11 cellular contexts compared by ENCODE assay signal in the genomic region with DNA sequence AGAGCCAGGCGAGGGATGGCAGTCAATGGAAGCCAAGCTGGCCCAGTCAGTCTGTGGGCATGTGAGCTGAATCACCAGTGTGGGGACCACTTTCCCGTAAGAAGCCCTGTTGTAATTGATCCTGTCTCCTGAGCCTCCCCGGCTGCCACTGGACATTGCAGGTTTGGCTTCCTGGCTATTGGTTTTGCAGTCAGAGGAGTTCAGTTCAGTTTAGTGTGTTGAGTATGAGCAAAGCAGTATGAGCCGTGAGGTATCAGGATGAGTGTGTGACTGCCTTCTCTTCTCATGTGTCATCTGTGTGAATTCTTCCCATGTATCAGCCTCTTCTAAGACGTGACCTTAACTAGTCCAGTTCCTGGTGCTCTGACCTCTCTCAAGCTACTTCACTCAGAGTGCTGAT.
DNase-seq lines count a peak whose midpoint lies in the region; ATAC-seq and TF ChIP-seq lines count a peak whose summit lies in the region.
"Had no signal": no experiment of that assay in that cellular context is flagged by ENCODE, and none has a peak within 500 bp of the region (broad histone marks: within the 10 kb centered on the region; RNA-seq: fewer than 3 reads in every experiment).

No MANE protein-coding gene starts in this region.

- H3K9me3 ChIP-seq in uterus: no peaks in the 10 kb centered on the region

- H3K4me3 ChIP-seq in uterus: no peak overlapping the region
- no peak overlapping the region for H3K4me3 ChIP-seq in H7 (ENCODE audit: insufficient read depth, low read depth, low read length)

- H3K27me3 ChIP-seq in uterus (no peaks in the 10 kb centered on the region), H7 (ENCODE audit: control insufficient read depth, insufficient read depth, low read length) (no peaks in the 10 kb centered on the region)

- H3K27ac Mint-ChIP-seq in nephron progenitor cell: peak overlapping the region; percentile 28
- H3K27ac Mint-ChIP-seq: activated naive CD4-positive, alpha-beta T cell treated with anti-CD3 and anti-CD28 coated beads, Interleukin-2, amount 50 U/mL, for 24 hours; naive thymus-derived CD4-positive, alpha-beta T cell; stimulated activated memory B cell treated with anti-CD40 and anti-IgM and Interleukin-4, amounts not matched to agents 10 μg/mL and 1 μg/mL and 100 μg/mL, for 72 hours had no signal

- no peak for TF ChIP-seq POLR2A in uterus (IDR thresholded peaks at IDR 0.05)

- intact Hi-C loops in uterus (cut with DNase I; ENCODE audit: low total_unique reads): no loop called here

- peak overlapping the region; percentile 76 to 83 for H3K27ac ChIP-seq in uterus

- H3K27me3 Mint-ChIP-seq in nephron progenitor cell (ENCODE audit: low read depth, poor library complexity): no peaks in the 10 kb centered on the region
- H3K27me3 Mint-ChIP-seq: activated naive CD4-positive, alpha-beta T cell treated with anti-CD3 and anti-CD28 coated beads, Interleukin-2, amount 50 U/mL, for 24 hours; naive thymus-derived CD4-positive, alpha-beta T cell; stimulated activated memory B cell treated with anti-CD40 and anti-IgM and Interleukin-4, amounts not matched to agents 10 μg/mL and 1 μg/mL and 100 μg/mL, for 72 hours had no signal

- peaks cover 13% of the 10 kb centered on the region for H3K4me1 Mint-ChIP-seq in nephron progenitor cell
- H3K4me1 Mint-ChIP-seq: activated naive CD4-positive, alpha-beta T cell treated with anti-CD3 and anti-CD28 coated beads, Interleukin-2, amount 50 U/mL, for 24 hours; naive thymus-derived CD4-positive, alpha-beta T cell; stimulated activated memory B cell treated with anti-CD40 and anti-IgM and Interleukin-4, amounts not matched to agents 10 μg/mL and 1 μg/mL and 100 μg/mL, for 72 hours had no signal

- peaks cover 0 to 22% of the 10 kb centered on the region in 2 donors for H3K4me1 ChIP-seq in uterus

- no peak for TF ChIP-seq CTCF in nephron progenitor cell (IDR thresholded peaks at IDR 0.05)
- TF ChIP-seq CTCF in uterus (IDR thresholded peaks at IDR 0.05): no peak

- no peaks in the 10 kb centered on the region for H3K36me3 Mint-ChIP-seq in nephron progenitor cell (ENCODE audit: low read depth)
- H3K36me3 Mint-ChIP-seq: activated naive CD4-positive, alpha-beta T cell treated with anti-CD3 and anti-CD28 coated beads, Interleukin-2, amount 50 U/mL, for 24 hours; naive thymus-derived CD4-positive, alpha-beta T cell; stimulated activated memory B cell treated with anti-CD40 and anti-IgM and Interleukin-4, amounts not matched to agents 10 μg/mL and 1 μg/mL and 100 μg/mL, for 72 hours had no signal

- ATAC-seq in GM19351 (IDR thresholded peaks at IDR 0.05; ENCODE audit: unreplicated experiment): no peak
- ATAC-seq: naive thymus-derived CD4-positive, alpha-beta T cell; stimulated activated memory B cell treated with anti-CD40 and anti-IgM and Interleukin-4, amounts not matched to agents 10 μg/mL and 1 μg/mL and 100 μg/mL, for 72 hours had no signal

- H3K4me3 Mint-ChIP-seq in nephron progenitor cell: no peak overlapping the region
- H3K4me3 Mint-ChIP-seq: activated naive CD4-positive, alpha-beta T cell treated with anti-CD3 and anti-CD28 coated beads, Interleukin-2, amount 50 U/mL, for 24 hours; naive thymus-derived CD4-positive, alpha-beta T cell; stimulated activated memory B cell treated with anti-CD40 and anti-IgM and Interleukin-4, amounts not matched to agents 10 μg/mL and 1 μg/mL and 100 μg/mL, for 72 hours had no signal

- no peaks in the 10 kb centered on the region for H3K9me3 Mint-ChIP-seq in nephron progenitor cell
- H3K9me3 Mint-ChIP-seq: stimulated activated memory B cell treated with anti-CD40 and anti-IgM and Interleukin-4, amounts not matched to agents 10 μg/mL and 1 μg/mL and 100 μg/mL, for 72 hours had no signal

- DNase-seq in LHCN-M2 (ENCODE audit: low read depth): peak; percentile 67
- peak; percentile 45 for DNase-seq in fibroblast of peridontal ligament (ENCODE audit: extremely low read depth)
- peak; percentile 4 for DNase-seq in nephron progenitor cell
- DNase-seq in uterus: no peak
- no peak for DNase-seq in NCI-H345 treated with DMSO at 0.1 percent for 48 hours (lab: John Stamatoyannopoulos, UW; ENCODE audit: unreplicated experiment)
- no peak for DNase-seq in H7
- DNase-seq: naive thymus-derived CD4-positive, alpha-beta T cell; NCI-H2227 treated with DMSO at 0.1 percent for 48 hours had no signal

- H3K36me3 ChIP-seq in uterus: no peaks in the 10 kb centered on the region
- H3K36me3 ChIP-seq in H7 (replicated peaks; ENCODE audit: control insufficient read depth, insufficient read depth, low read length): no peaks in the 10 kb centered on the region

Comparison
In these comparisons a context has a peak if more than half of its experiments do, and no peak if none do; other contexts are left out.
1. DNase-seq: peak in LHCN-M2 (single experiment), fibroblast of peridontal ligament (single experiment) and nephron progenitor cell (single experiment); none in uterus (0 of 2), NCI-H345 treated with DMSO at 0.1 percent for 48 hours (single experiment) and H7 (single experiment).